ENCODE assay signal across 8 cellular contexts in the genomic region with DNA sequence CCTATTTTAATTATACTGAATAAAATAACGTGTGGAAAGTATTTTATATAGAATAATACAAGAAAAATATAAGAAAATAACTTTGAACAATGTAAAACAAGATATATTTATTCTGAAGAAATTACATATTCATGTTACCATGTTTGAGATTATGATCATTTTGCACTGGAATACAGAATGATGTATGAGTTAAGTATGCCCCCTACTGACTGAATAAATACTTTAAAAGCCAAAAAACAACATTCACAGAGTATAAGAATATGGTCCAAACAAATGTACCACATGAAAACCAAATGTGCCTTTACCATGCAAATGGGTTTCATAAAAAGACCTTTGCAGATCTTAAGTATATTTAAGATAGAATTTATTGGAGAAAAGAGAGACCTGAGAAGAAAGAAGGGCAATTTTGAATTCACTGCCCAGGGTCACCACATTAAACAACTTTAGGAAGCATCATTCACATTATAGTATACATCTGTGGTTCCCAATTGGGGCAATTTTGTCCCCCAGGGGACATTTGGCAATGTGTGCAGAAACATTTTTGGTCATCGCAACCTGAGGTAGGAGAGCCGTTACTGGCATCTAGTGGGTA.
A peak's percentile ranks its signal among the peaks of the same experiment; 100 is the strongest.
DNase-seq lines count a peak whose midpoint lies in the region; ATAC-seq and TF ChIP-seq lines count a peak whose summit lies in the region.

No MANE protein-coding gene starts in this region.

- ATAC-seq in Right ventricle myocardium superior (ENCODE audit: poor library complexity) (no peak), HG03159 (IDR thresholded peaks at IDR 0.05; ENCODE audit: unreplicated experiment) (no peak)
- ATAC-seq in stimulated activated effector memory CD8-positive, alpha-beta T cell treated with anti-CD3 and anti-CD28 coated beads, Interleukin-12 subunit alpha, Interleukin-12 subunit beta, amount 100 ng/mL, for 72 hours, result peak; percentile 44

- no peak overlapping the region for H3K27ac ChIP-seq in left ventricle myocardium inferior (replicated peaks)

- H3K27ac Mint-ChIP-seq in stimulated activated effector memory CD8-positive, alpha-beta T cell treated with anti-CD3 and anti-CD28 coated beads, Interleukin-12 subunit alpha, Interleukin-12 subunit beta, amount 100 ng/mL, for 72 hours, result no peak overlapping the region

- H3K4me1 ChIP-seq in left ventricle myocardium inferior, result no peaks in the 10 kb centered on the region

- no peaks in the 10 kb centered on the region for H3K9me3 Mint-ChIP-seq in stimulated activated effector memory CD8-positive, alpha-beta T cell treated with anti-CD3 and anti-CD28 coated beads, Interleukin-12 subunit alpha, Interleukin-12 subunit beta, amount 100 ng/mL, for 72 hours

- peaks cover 43% of the 10 kb centered on the region for H3K36me3 ChIP-seq in left ventricle myocardium inferior

- no peak overlapping the region for H3K4me3 Mint-ChIP-seq in stimulated activated effector memory CD8-positive, alpha-beta T cell treated with anti-CD3 and anti-CD28 coated beads, Interleukin-12 subunit alpha, Interleukin-12 subunit beta, amount 100 ng/mL, for 72 hours

- H3K36me3 Mint-ChIP-seq in stimulated activated effector memory CD8-positive, alpha-beta T cell treated with anti-CD3 and anti-CD28 coated beads, Interleukin-12 subunit alpha, Interleukin-12 subunit beta, amount 100 ng/mL, for 72 hours, result no peaks in the 10 kb centered on the region

- TF ChIP-seq CTCF in left ventricle myocardium inferior (IDR thresholded peaks at IDR 0.05; ENCODE audit: borderline replicate concordance) (peak; percentile 45), epithelial cell of esophagus (IDR thresholded peaks at IDR 0.05; ENCODE audit: insufficient read depth, low read depth, low read length, missing control alignments) (peak; percentile 5)

- intact Hi-C loops in left ventricle myocardium inferior (cut with micrococcal nuclease), result loop anchor here (10.0 kb wide), 1 partner anchor 308 kb away; no protein-coding TSS in a partner anchor
- intact Hi-C loops in Right ventricle myocardium superior (cut with DNase I), result no loop called here

- H3K4me3 ChIP-seq in left ventricle myocardium inferior, result no peak overlapping the region
- H3K4me3 ChIP-seq in epithelial cell of esophagus (ENCODE audit: low read length), result no peak overlapping the region

- no peaks in the 10 kb centered on the region for H3K27me3 ChIP-seq in left ventricle myocardium inferior (ENCODE audit: low read depth)

- H3K9me3 ChIP-seq in left ventricle myocardium inferior (replicated peaks), result no peaks in the 10 kb centered on the region

- no peaks in the 10 kb centered on the region for H3K4me1 Mint-ChIP-seq in stimulated activated effector memory CD8-positive, alpha-beta T cell treated with anti-CD3 and anti-CD28 coated beads, Interleukin-12 subunit alpha, Interleukin-12 subunit beta, amount 100 ng/mL, for 72 hours

- DNase-seq in left ventricle myocardium inferior, result no peak
- DNase-seq in Right ventricle myocardium superior, result no peak
- peak; percentile 14 for DNase-seq in NCI-H446 treated with DMSO at 0.1 percent for 48 hours (lab: John Stamatoyannopoulos, UW)
- no peak for DNase-seq in epithelial cell of esophagus (ENCODE audit: low read depth)
- no peak for DNase-seq in stimulated activated effector memory CD8-positive, alpha-beta T cell treated with anti-CD3 and anti-CD28 coated beads, Interleukin-12 subunit alpha, Interleukin-12 subunit beta, amount 100 ng/mL, for 72 hours (ENCODE audit: low spot score in 2 of 2)
- DNase-seq in ureter (ENCODE audit: low spot score), result no peak
- DNase-seq in activated CD4-positive, alpha-beta T cell treated with anti-CD3 and anti-CD28 coated beads for 1 hour, result no peak
